25 cellular contexts compared by ENCODE assay signal in the genomic region with DNA sequence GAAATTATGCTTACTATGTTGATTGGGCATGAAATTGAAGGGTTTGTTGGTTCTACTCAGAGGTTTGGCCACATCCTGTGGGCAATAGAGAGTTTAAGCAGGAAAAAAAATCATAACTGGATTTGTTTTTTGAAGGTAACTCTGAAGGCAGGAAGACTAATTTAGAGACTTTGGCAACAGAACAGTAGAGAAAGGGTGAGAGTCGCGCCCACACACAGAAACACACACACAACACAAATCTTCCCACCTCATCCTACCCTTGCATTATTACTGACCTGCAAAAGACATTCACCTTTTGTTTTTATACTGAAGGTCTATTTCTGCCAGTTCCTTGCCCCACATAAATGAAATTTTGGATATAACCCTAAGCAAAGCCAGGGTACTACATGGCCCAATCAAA.
"Had no signal": no experiment of that assay in that cellular context is flagged by ENCODE, and none has a peak within 500 bp of the region (broad histone marks: within the 10 kb centered on the region; RNA-seq: fewer than 3 reads in every experiment).

No MANE protein-coding gene starts in this region.

- H3K4me3 ChIP-seq: MG63, SJSA1, SK-N-MC had no signal

- H3K36me3 ChIP-seq: MG63, SJSA1 had no signal

- H3K4me1 ChIP-seq: SJSA1 had no signal

- H3K9me3 ChIP-seq: MG63, SJSA1 had no signal

- H3K27ac ChIP-seq: HL-60, SJSA1 had no signal

- H3K27me3 ChIP-seq: MG63, SJSA1 had no signal

- FAIRE-seq: HTR-8/SVneo, RCC 7860 had no signal

- DNase-seq: KBM-7, MG63, NCI-H1092, NCI-H1105 treated with DMSO at 0.1 percent for 48 hours, NCI-H1417 treated with DMSO at 0.1 percent for 48 hours, NCI-H146, NCI-H1694 treated with DMSO at 0.1 percent for 48 hours, NCI-H1930, NCI-H2081, NCI-H2107, NCI-H2171, NCI-H226, NCI-H446, NCI-H510A, NCI-H524 treated with DMSO at 0.1 percent for 48 hours, NCI-H69, NCI-H774, Right ventricle myocardium superior, RPMI8226, SIG-M5 had no signal
